In genomic region chr20:46682063-46682821, GRCh38 we compare ENCODE assay signal across 2 cellular contexts.
TF ChIP-seq lines count a peak whose summit lies in the region.

No MANE protein-coding gene starts in this region.

TF ChIP-seq in IMR-90, 13 proteins besides CTCF, POLR2A, EP300 and RAD21:
- TF ChIP-seq MAFK (IDR thresholded peaks at IDR 0.05; ENCODE audit: low read depth, low read length) (no peak), ELK1 (IDR thresholded peaks at IDR 0.05; ENCODE audit: borderline replicate concordance, low read depth, low read length) (no peak), SMC3 (IDR thresholded peaks at IDR 0.05; ENCODE audit: low read depth, low read length) (no peak), NFE2L2 (IDR thresholded peaks at IDR 0.05; ENCODE audit: low read depth, low read length) (no peak), FOS (IDR thresholded peaks at IDR 0.05; ENCODE audit: low read depth, low read length) (no peak), USF2 (IDR thresholded peaks at IDR 0.05; ENCODE audit: low read depth, low read length) (no peak), BHLHE40 (IDR thresholded peaks at IDR 0.05; ENCODE audit: low read depth, low read length) (no peak), RCOR1 (IDR thresholded peaks at IDR 0.05; ENCODE audit: insufficient replicate concordance, low read length) (no peak), MAZ (IDR thresholded peaks at IDR 0.05; ENCODE audit: borderline replicate concordance, low read depth, low read length) (no peak), CHD1 (IDR thresholded peaks at IDR 0.05; ENCODE audit: low read depth, low read length) (no peak), CEBPB (IDR thresholded peaks at IDR 0.05; ENCODE audit: low read depth, low read length) (no peak), RFX5 (IDR thresholded peaks at IDR 0.05; ENCODE audit: low read depth, low read length) (no peak), MXI1 (IDR thresholded peaks at IDR 0.05; ENCODE audit: borderline replicate concordance, low read depth, low read length) (no peak)

TF ChIP-seq in GM12878, 131 proteins besides CTCF, POLR2A, EP300 and RAD21:
- TF ChIP-seq ZBTB40 (IDR thresholded peaks at IDR 0.05; ENCODE audit: borderline replicate concordance) (peak; percentile 47), MYC (IDR thresholded peaks at IDR 0.05; ENCODE audit: insufficient read depth, insufficient read length, insufficient replicate concordance, low read length, severe bottlenecking) (no peak)
